Comparison of ENCODE assay signal across 8 cellular contexts in genomic region chr16:28492511-28492910, GRCh38. TPM values are rescaled to one million over a fixed set of nuclear protein-coding genes. Genes with fewer than 3 reads are reported as not detected.
DNase-seq lines count a peak whose midpoint lies in the region; ATAC-seq, FAIRE-seq and TF ChIP-seq lines count a peak whose summit lies in the region.

No MANE protein-coding gene starts in this region.

- peak overlapping the region; percentile 68; the same call in 2 of the 3 replicates for H3K4me3 ChIP-seq in A549
- peak overlapping the region; percentile 93 for H3K4me3 ChIP-seq in Jurkat, Clone E6-1 (ENCODE audit: low read length)

- H3K4me3 Mint-ChIP-seq in central memory CD8-positive, alpha-beta T cell, result peak overlapping the region; percentile 94
- peak overlapping the region; percentile 94 to 100 (median 98) for H3K4me3 Mint-ChIP-seq in naive B cell

- H3K27ac ChIP-seq in A549, result peak overlapping the region; percentile 94 to 98

- no peaks in the 10 kb centered on the region for H3K27me3 Mint-ChIP-seq in central memory CD8-positive, alpha-beta T cell
- no peaks in the 10 kb centered on the region for H3K27me3 Mint-ChIP-seq in naive B cell

- H3K4me1 Mint-ChIP-seq in central memory CD8-positive, alpha-beta T cell, result peaks cover 56% of the 10 kb centered on the region
- peaks cover 35 to 62% (median 37%) of the 10 kb centered on the region in 3 donors for H3K4me1 Mint-ChIP-seq in naive B cell

- 55% methylated on average over 4 of the region's 4 CpGs for WGBS in A549 (ENCODE audit: missing lambda C conversion rate)

- CTCF ChIA-PET in A549 (lab: Yijun Ruan, JAX), result interaction anchor here (0.6 to 2.1 kb wide), 3 partner anchors 35 to 171 kb away, joined by 3 to 8 read pairs (median 5); no protein-coding TSS in a partner anchor

- no peak for TF ChIP-seq EP300 in A549 (IDR thresholded peaks at IDR 0.05)

- TF ChIP-seq RAD21 in A549 (conservative IDR thresholded peaks at IDR 0.05 in 1 of 2, IDR thresholded peaks at IDR 0.05 in 1 of 2), result no peak

- DNase-seq in A549 (ENCODE audit: low read depth in 1 of 2, low spot score in 1 of 2) (no peak), naive B cell (no peak), HTR-8/SVneo (ENCODE audit: insufficient read length, low spot score) (no peak), RKO (ENCODE audit: low spot score) (no peak)
- no peak for DNase-seq in Jurkat, Clone E6-1 (ENCODE audit: low read depth, low spot score)
- DNase-seq in central memory CD8-positive, alpha-beta T cell (ENCODE audit: low spot score in 2 of 2), result no peak
- DNase-seq in activated CD4-positive, CD25-positive, alpha-beta regulatory T cell (lab: John Stamatoyannopoulos, UW), result no peak
- DNase-seq in activated CD8-positive, alpha-beta memory T cell treated with anti-CD3 and anti-CD28 coated beads, Interleukin-2, amount 50 U/mL, for 4 hours, result no peak

- FAIRE-seq in A549 (lab: Jason Lieb, UNC) (no peak), HTR-8/SVneo (lab: Jason Lieb, UNC) (no peak)

- H3K27ac Mint-ChIP-seq in central memory CD8-positive, alpha-beta T cell (ENCODE audit: low read depth), result peak overlapping the region; percentile 99
- peak overlapping the region; percentile 99 to 100 (median 100) for H3K27ac Mint-ChIP-seq in naive B cell

- no peaks in the 10 kb centered on the region for H3K9me3 Mint-ChIP-seq in central memory CD8-positive, alpha-beta T cell
- H3K9me3 Mint-ChIP-seq in naive B cell, result no peaks in the 10 kb centered on the region

- H3K9me3 ChIP-seq in A549, result no peaks in the 10 kb centered on the region

- peaks cover 6% of the 10 kb centered on the region; the same call in 1 of the 3 replicates for H3K4me1 ChIP-seq in A549

- TF ChIP-seq CTCF in A549 (IDR thresholded peaks at IDR 0.05), result no peak

- no peak for TF ChIP-seq POLR2A in A549 (IDR thresholded peaks at IDR 0.05; ENCODE audit: low read length)

- POLR2A ChIA-PET in A549 (lab: Yijun Ruan, JAX), result interaction anchor here (0.7 kb wide), 1 partner anchor 311 kb away, joined by 4 read pairs; no protein-coding TSS in a partner anchor

- H3K4me2 ChIP-seq in A549, result peak overlapping the region; percentile 86

- H3K36me3 Mint-ChIP-seq in central memory CD8-positive, alpha-beta T cell (ENCODE audit: insufficient read depth), result peaks cover 42% of the 10 kb centered on the region
- H3K36me3 Mint-ChIP-seq in naive B cell, result peaks cover 2 to 3% of the 10 kb centered on the region in 2 donors

- ATAC-seq in A549, result no peak
- no peak for ATAC-seq in central memory CD8-positive, alpha-beta T cell (replicated peaks; ENCODE audit: extremely low read depth, poor library complexity, severe bottlenecking)
- ATAC-seq in naive B cell (ENCODE audit: low read depth in 2 of 2), result no peak

TF ChIP-seq in A549, 52 proteins besides CTCF, POLR2A, EP300 and RAD21:
- no peak for TF ChIP-seq CHD2 (IDR thresholded peaks at IDR 0.05; ENCODE audit: low read length, partially characterized antibody)
- TF ChIP-seq ZSCAN20 (CRISPR knock-in tag; IDR thresholded peaks at IDR 0.05), result no peak
- no peak for TF ChIP-seq FOSL2 (IDR thresholded peaks at IDR 0.05)
- TF ChIP-seq FOSL2 (CRISPR knock-in tag; IDR thresholded peaks at IDR 0.05), result no peak
- no peak for TF ChIP-seq HOXB13 (CRISPR knock-in tag; IDR thresholded peaks at IDR 0.05; ENCODE audit: low read depth)
- TF ChIP-seq, protein P1, sequence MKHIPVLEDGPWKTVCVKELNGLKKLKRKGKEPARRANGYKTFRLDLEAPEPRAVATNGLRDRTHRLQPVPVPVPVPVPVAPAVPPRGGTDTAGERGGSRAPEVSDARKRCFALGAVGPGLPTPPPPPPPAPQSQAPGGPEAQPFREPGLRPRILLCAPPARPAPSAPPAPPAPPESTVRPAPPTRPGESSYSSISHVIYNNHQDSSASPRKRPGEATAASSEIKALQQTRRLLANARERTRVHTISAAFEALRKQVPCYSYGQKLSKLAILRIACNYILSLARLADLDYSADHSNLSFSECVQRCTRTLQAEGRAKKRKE (CRISPR knock-in tag; IDR thresholded peaks at IDR 0.05; ENCODE audit: low read depth), result no peak
- no peak for TF ChIP-seq RARB (CRISPR knock-in tag; IDR thresholded peaks at IDR 0.05)
- no peak for TF ChIP-seq HOXA7 (CRISPR knock-in tag; IDR thresholded peaks at IDR 0.05)
- no peak for TF ChIP-seq RCOR1 (IDR thresholded peaks at IDR 0.05; ENCODE audit: low read depth, low read length)
- TF ChIP-seq, protein P2, sequence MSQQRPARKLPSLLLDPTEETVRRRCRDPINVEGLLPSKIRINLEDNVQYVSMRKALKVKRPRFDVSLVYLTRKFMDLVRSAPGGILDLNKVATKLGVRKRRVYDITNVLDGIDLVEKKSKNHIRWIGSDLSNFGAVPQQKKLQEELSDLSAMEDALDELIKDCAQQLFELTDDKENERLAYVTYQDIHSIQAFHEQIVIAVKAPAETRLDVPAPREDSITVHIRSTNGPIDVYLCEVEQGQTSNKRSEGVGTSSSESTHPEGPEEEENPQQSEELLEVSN (IDR thresholded peaks at IDR 0.05; ENCODE audit: borderline replicate concordance, low read depth), result no peak
- no peak for TF ChIP-seq HMGXB4 (CRISPR knock-in tag; IDR thresholded peaks at IDR 0.05; ENCODE audit: borderline replicate concordance)
- TF ChIP-seq, protein P3, sequence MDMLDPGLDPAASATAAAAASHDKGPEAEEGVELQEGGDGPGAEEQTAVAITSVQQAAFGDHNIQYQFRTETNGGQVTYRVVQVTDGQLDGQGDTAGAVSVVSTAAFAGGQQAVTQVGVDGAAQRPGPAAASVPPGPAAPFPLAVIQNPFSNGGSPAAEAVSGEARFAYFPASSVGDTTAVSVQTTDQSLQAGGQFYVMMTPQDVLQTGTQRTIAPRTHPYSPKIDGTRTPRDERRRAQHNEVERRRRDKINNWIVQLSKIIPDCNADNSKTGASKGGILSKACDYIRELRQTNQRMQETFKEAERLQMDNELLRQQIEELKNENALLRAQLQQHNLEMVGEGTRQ (IDR thresholded peaks at IDR 0.05), result no peak
- no peak for TF ChIP-seq FOSB (CRISPR knock-in tag; IDR thresholded peaks at IDR 0.05)
TF ChIP-seq in A549: peak in this region for 0.

RNA-seq across cellular contexts. Expression of gene CLN3, which starts 0.6 kb away (rescaled TPM):
- 17.4 and 22.3 TPM in 2 replicates for polyA plus RNA-seq in A549 (2011; rRNA removed)
- polyA plus RNA-seq in A549 (2012; cell fraction: cytosol; rRNA removed), result 18.6 and 26.7 TPM in 2 replicates
- polyA plus RNA-seq in A549 (2012; cell fraction: nucleus; rRNA removed), result 85.1 and 88.5 TPM in 2 replicates
- polyA plus RNA-seq in A549 (2017; fragmentation: RNase III; extraction: RNeasy Plus Mini Kit Qiagen cat#74134 plus additional on column Dnase treatment), result 18.0 to 22.2 TPM (median 21.5 TPM) in 3 replicates
- 15.0 and 21.9 TPM in 2 replicates for polyA minus RNA-seq in A549 (2011; rRNA and poly(A)+ RNA removed)
- polyA plus RNA-seq in Jurkat, Clone E6-1 (2012; ENCODE audit: insufficient read depth, insufficient read length), result 34.6 TPM
- 10 to 100 TPM in 5 of 6 donors, 1 to 10 TPM in 1; 2.7 to 21.2 (median 17.6) TPM for polyA plus RNA-seq in naive B cell (ENCODE audit: low read depth in 6 of 6)

RNA-seq across cellular contexts. Expression of gene APOBR, which starts 1.9 kb away (rescaled TPM):
- polyA plus RNA-seq in A549 (2011; rRNA removed) (0.01 TPM in 1 of 2 replicates, not detected in the other), A549 (2017; fragmentation: RNase III; extraction: RNeasy Plus Mini Kit Qiagen cat#74134 plus additional on column Dnase treatment) (0.05 to 0.08 TPM (median 0.07 TPM) in 3 replicates), naive B cell (ENCODE audit: low read depth in 6 of 6) (under 1 TPM in 2 of 6 donors, not detected in 4; 0.08 to 0.13 TPM)
- 0.01 TPM in 1 of 2 replicates, not detected in the other for polyA plus RNA-seq in A549 (2012; cell fraction: cytosol; rRNA removed)
- polyA plus RNA-seq in A549 (2012; cell fraction: nucleus; rRNA removed), result 0.04 TPM in 2 replicates
- polyA minus RNA-seq in A549 (2011; rRNA and poly(A)+ RNA removed), result not detected in 2 replicates
- polyA plus RNA-seq in Jurkat, Clone E6-1 (2012; ENCODE audit: insufficient read depth, insufficient read length), result 0.84 TPM

RNA-seq across cellular contexts. Expression of gene IL27, which starts 14.1 kb away (rescaled TPM):
- polyA plus RNA-seq in A549 (2011; rRNA removed) (not detected in 2 replicates), A549 (2017; fragmentation: RNase III; extraction: RNeasy Plus Mini Kit Qiagen cat#74134 plus additional on column Dnase treatment) (not detected in 3 replicates), naive B cell (ENCODE audit: low read depth in 6 of 6) (not detected)
- not detected in 2 replicates for polyA plus RNA-seq in A549 (2012; cell fraction: cytosol; rRNA removed)
- polyA plus RNA-seq in A549 (2012; cell fraction: nucleus; rRNA removed), result not detected in 2 replicates
- not detected in 2 replicates for polyA minus RNA-seq in A549 (2011; rRNA and poly(A)+ RNA removed)
- polyA plus RNA-seq in Jurkat, Clone E6-1 (2012; ENCODE audit: insufficient read depth, insufficient read length), result not detected

RNA-seq across cellular contexts. Expression of gene NPIPB7, which starts 20.4 kb away (rescaled TPM):
- polyA plus RNA-seq in A549 (2011; rRNA removed), result 0.13 and 0.38 TPM in 2 replicates
- 0.19 and 0.44 TPM in 2 replicates for polyA plus RNA-seq in A549 (2012; cell fraction: cytosol; rRNA removed)
- 0.87 and 1.0 TPM in 2 replicates for polyA plus RNA-seq in A549 (2012; cell fraction: nucleus; rRNA removed)
- polyA plus RNA-seq in A549 (2017; fragmentation: RNase III; extraction: RNeasy Plus Mini Kit Qiagen cat#74134 plus additional on column Dnase treatment), result 0.61 to 0.80 TPM (median 0.66 TPM) in 3 replicates
- not detected in 2 replicates for polyA minus RNA-seq in A549 (2011; rRNA and poly(A)+ RNA removed)
- not detected for polyA plus RNA-seq in Jurkat, Clone E6-1 (2012; ENCODE audit: insufficient read depth, insufficient read length)
- polyA plus RNA-seq in naive B cell (ENCODE audit: low read depth in 6 of 6), result under 1 TPM in 1 of 6 donors, not detected in 5; 0.24 TPM

RNA-seq across cellular contexts. Expression of gene NUPR1, which starts 46.3 kb away (rescaled TPM):
- 19.0 and 47.8 TPM in 2 replicates for polyA plus RNA-seq in A549 (2011; rRNA removed)
- polyA plus RNA-seq in A549 (2012; cell fraction: cytosol; rRNA removed), result 15.7 and 16.4 TPM in 2 replicates
- polyA plus RNA-seq in A549 (2012; cell fraction: nucleus; rRNA removed), result 6.1 and 8.2 TPM in 2 replicates
- 24.5 to 29.3 TPM (median 25.9 TPM) in 3 replicates for polyA plus RNA-seq in A549 (2017; fragmentation: RNase III; extraction: RNeasy Plus Mini Kit Qiagen cat#74134 plus additional on column Dnase treatment)
- polyA minus RNA-seq in A549 (2011; rRNA and poly(A)+ RNA removed), result 3.6 and 5.7 TPM in 2 replicates
- not detected for polyA plus RNA-seq in Jurkat, Clone E6-1 (2012; ENCODE audit: insufficient read depth, insufficient read length)
- polyA plus RNA-seq in naive B cell (ENCODE audit: low read depth in 6 of 6), result not detected
